ENCODE assay signal across 8 cellular contexts in genomic region chr12:12999276-12999958, GRCh38. TPM values are rescaled to one million over a fixed set of nuclear protein-coding genes. Genes with fewer than 3 reads are reported as not detected.
DNase-seq lines count a peak whose midpoint lies in the region; ATAC-seq, FAIRE-seq and TF ChIP-seq lines count a peak whose summit lies in the region.

No MANE protein-coding gene starts in this region.

- H3K36me3 ChIP-seq in HUES6 (ENCODE audit: control insufficient read depth, insufficient read depth, low read length) (no peaks in the 10 kb centered on the region), GM12878 (ENCODE audit: control insufficient read depth in 2 of 2, insufficient read depth in 2 of 2, low read length in 1 of 2) (no peaks in the 10 kb centered on the region), kidney (ENCODE audit: control insufficient read depth in 1 of 2, insufficient read depth in 2 of 2, low read length in 2 of 2) (no peaks in the 10 kb centered on the region), stomach smooth muscle (ENCODE audit: control insufficient read depth in 2 of 2, insufficient read depth in 2 of 2, low read length in 2 of 2) (no peaks in the 10 kb centered on the region)

- CTCF ChIA-PET in AG04450 (lab: Charles Lee) (interaction anchor here (1.8 kb wide), 2 partner anchors 213 to 256 kb away, joined by 5 to 10 read pairs; no protein-coding TSS in a partner anchor), GM12878 (lab: Yijun Ruan, JAX) (no interaction called here)

- in situ Hi-C loops in GM12878 (cut with MboI): no loop called here

- no peak for TF ChIP-seq RAD21 in GM12878 (IDR thresholded peaks at IDR 0.05; ENCODE audit: insufficient read depth, low read depth, low read length)

- TF ChIP-seq CTCF in AG04450 (IDR thresholded peaks at IDR 0.05; ENCODE audit: low read depth, low read length): 0 out of 2 replicates have a peak, but pooled peaks have one; percentile 13
- no peak for TF ChIP-seq CTCF in GM12878 (IDR thresholded peaks at IDR 0.05 in 2 of 3, conservative IDR thresholded peaks at IDR 0.05 in 1 of 3; ENCODE audit: control insufficient read depth in 2 of 3, extremely low read depth in 1 of 3, insufficient read depth in 1 of 3, low read depth in 3 of 3, low read length in 3 of 3)
- no peak for TF ChIP-seq CTCF in kidney (IDR thresholded peaks at IDR 0.05; ENCODE audit: borderline replicate concordance, extremely low read depth, insufficient read depth)

- H3K79me2 ChIP-seq in GM12878 (ENCODE audit: control insufficient read depth, insufficient read depth, low read length): no peaks in the 10 kb centered on the region

- BruUV-seq in GM12878 (replicated peaks; lab: Mats Ljungman, UMichigan): no TSS peak

- no peaks in the 10 kb centered on the region; the same call in 1 of the 2 replicates for H3K9me3 ChIP-seq in AG04450 (ENCODE audit: control insufficient read depth, insufficient read depth, low read length)
- H3K9me3 ChIP-seq in HUES6 (ENCODE audit: control insufficient read depth, insufficient read depth, low read depth, low read length): no peaks in the 10 kb centered on the region
- no peaks in the 10 kb centered on the region; the same call in 2 of the 3 replicates for H3K9me3 ChIP-seq in GM12878 (replicated peaks; ENCODE audit: control insufficient read depth, insufficient read depth, low read length)
- H3K9me3 ChIP-seq in kidney (ENCODE audit: control insufficient read depth in 1 of 2, low read length in 2 of 2): no peaks in the 10 kb centered on the region
- H3K9me3 ChIP-seq in stomach smooth muscle (ENCODE audit: control insufficient read depth in 2 of 2, low read length in 2 of 2): no peaks in the 10 kb centered on the region

- peak overlapping the region; percentile 59 for H2AFZ ChIP-seq in GM12878 (ENCODE audit: control insufficient read depth, low read depth, low read length)

- peak overlapping the region; percentile 71 for H3K4me2 ChIP-seq in GM12878 (ENCODE audit: control insufficient read depth, insufficient read depth)

- H3K27me3 ChIP-seq in AG04450 (ENCODE audit: control insufficient read depth, insufficient read depth, low read length) (no peaks in the 10 kb centered on the region), HUES6 (ENCODE audit: control insufficient read depth, insufficient read depth, low read length) (peaks cover 38% of the 10 kb centered on the region), GM12878 (replicated peaks in 1 of 2; ENCODE audit: control insufficient read depth in 2 of 2, insufficient read depth in 2 of 2, low read length in 1 of 2) (peaks cover 12 to 15% of the 10 kb centered on the region in 2 experiments), stomach smooth muscle (ENCODE audit: control insufficient read depth in 1 of 2, insufficient read depth in 2 of 2, low read length in 2 of 2) (no peaks in the 10 kb centered on the region)

- H3K27ac ChIP-seq in AG04450 (ENCODE audit: low read depth, low read length) (no peak overlapping the region), HUES6 (ENCODE audit: low read depth, low read length) (no peak overlapping the region), GM12878 (ENCODE audit: control insufficient read depth, insufficient read depth) (no peak overlapping the region), kidney (ENCODE audit: low read depth in 2 of 2, low read length in 2 of 2) (peak overlapping the region; percentile 83 to 84), stomach smooth muscle (ENCODE audit: low read length) (peak overlapping the region; percentile 41)

- RAD21 ChIA-PET in GM12878 (lab: Charles Lee; ENCODE audit: unreplicated experiment): no interaction called here

- TF ChIP-seq EP300 in GM12878 (IDR thresholded peaks at IDR 0.05; ENCODE audit: borderline replicate concordance in 1 of 2, control insufficient read depth in 1 of 2, low read depth in 2 of 2, low read length in 2 of 2): no peak

- POLR2A ChIA-PET in AG04450 (lab: Yijun Ruan, JAX): interaction anchor here (0.7 kb wide), 1 partner anchor 101 kb away, joined by 3 read pairs; no protein-coding TSS in a partner anchor
- POLR2A ChIA-PET in GM12878 (lab: Charles Lee): no interaction called here

- H4K20me1 ChIP-seq in GM12878 (ENCODE audit: control insufficient read depth, insufficient read depth): no peaks in the 10 kb centered on the region; the same call in 1 of the 2 replicates

- peaks cover 8% of the 10 kb centered on the region for H3K4me1 ChIP-seq in HUES6 (ENCODE audit: control insufficient read depth, insufficient read depth, low read length)
- H3K4me1 ChIP-seq in GM12878 (ENCODE audit: control insufficient read depth, insufficient read depth, low read length): peaks cover 8% of the 10 kb centered on the region
- peaks cover 14 to 26% of the 10 kb centered on the region in 2 donors for H3K4me1 ChIP-seq in kidney (ENCODE audit: control insufficient read depth in 1 of 2, insufficient read depth in 1 of 2, low read depth in 1 of 2, low read length in 2 of 2)
- H3K4me1 ChIP-seq in stomach smooth muscle (ENCODE audit: control insufficient read depth, insufficient read depth, low read length): peaks cover 24% of the 10 kb centered on the region

- H3K4me3 ChIP-seq in AG04450 (ENCODE audit: low read depth, low read length) (peak overlapping the region; percentile 99), HUES6 (ENCODE audit: low read depth, low read length) (peak overlapping the region; percentile 78), GM12878 (peak overlapping the region; percentile 54; the same call in 1 of the 2 replicates), kidney (ENCODE audit: low read length in 2 of 2) (peak overlapping the region; percentile 89 to 90), stomach smooth muscle (ENCODE audit: low read length in 2 of 2) (peak overlapping the region; percentile 92 to 97)

- H3K9ac ChIP-seq in HUES6 (ENCODE audit: low read length): peak overlapping the region; percentile 52
- no peak overlapping the region for H3K9ac ChIP-seq in GM12878 (ENCODE audit: control insufficient read depth, insufficient read depth, low read length)
- H3K9ac ChIP-seq in kidney (ENCODE audit: low read length in 2 of 2): peak overlapping the region; percentile 89 to 95
- peak overlapping the region; percentile 84 to 87 for H3K9ac ChIP-seq in stomach smooth muscle (ENCODE audit: low read length in 2 of 2)

- 84% methylated on average over 22 of the region's 22 CpGs for WGBS in GM12878 (ENCODE audit: insufficient coverage, insufficient replicate concordance, low lambda C conversion rate, missing lambda C conversion rate)

- FAIRE-seq in GM12878 (lab: Jason Lieb, UNC) (no peak), kidney (lab: Jason Lieb, UNC) (no peak)

- SMC1A ChIA-PET in GM12878 (lab: Charles Lee; ENCODE audit: uncharacterized antibody, unreplicated experiment): interaction anchor here (0.7 kb wide), 1 partner anchor 212 kb away, joined by 3 read pairs; no protein-coding TSS in a partner anchor

- intact Hi-C loops in GM12878 (cut with micrococcal nuclease; ENCODE audit: unreplicated experiment) (no loop called here), kidney (cut with DNase I) (no loop called here)

- DNase-seq in AG04450 (ENCODE audit: low read depth, low spot score) (no peak), GM12878 (ENCODE audit: low read depth, low spot score) (no peak), kidney (no peak), globus pallidus (ENCODE audit: low spot score) (no peak)
- no peak for DNase-seq in stimulated activated CD4-positive, alpha-beta T cell treated with anti-CD3 and anti-CD28 coated beads, Interleukin-12 subunit alpha, Interleukin-12 subunit beta, amount 100 ng/mL, for 4 hours

- no peak for TF ChIP-seq POLR2A in GM12878 (IDR thresholded peaks at IDR 0.05; ENCODE audit: low read depth, low read length)

- ATAC-seq in GM12878: no peak
- ATAC-seq in HG03196 (IDR thresholded peaks at IDR 0.05; ENCODE audit: unreplicated experiment): no peak

RNA-seq across cellular contexts. Expression of gene HEBP1, which starts 0.6 kb away (rescaled TPM):
- 57.7 and 76.3 TPM in 2 replicates for polyA plus RNA-seq in AG04450 (2011; rRNA removed)
- polyA minus RNA-seq in AG04450 (2011; rRNA and poly(A)+ RNA removed): 51.4 and 68.3 TPM in 2 replicates
- total RNA-seq in GM12878 (2013; cell fraction: nucleolus; rRNA removed): not detected in 2 replicates
- not detected in 2 replicates for total RNA-seq in GM12878 (2014; rRNA removed)
- not detected in 2 replicates for total RNA-seq in GM12878 (2014; rRNA removed; fragmentation: Illumina TruSeq; extraction: Trizol)
- 0.18 and 0.37 TPM in 2 replicates for total RNA-seq in GM12878 (2021)
- polyA plus RNA-seq in GM12878 (2011; ENCODE audit: low read depth): 0.42 TPM
- not detected in 2 replicates for polyA plus RNA-seq in GM12878 (2011; rRNA removed)
- not detected in 2 replicates for polyA plus RNA-seq in GM12878 (2011; cell fraction: cytosol; rRNA removed)
- not detected in 2 replicates for polyA plus RNA-seq in GM12878 (2011; cell fraction: nucleus; rRNA removed)
- polyA plus RNA-seq in GM12878 (2012): 0.28 and 0.91 TPM in 2 replicates
- polyA plus RNA-seq in GM12878 (2014; fragmentation: Illumina TruSeq; extraction: Trizol): 0.10 TPM in 1 of 2 replicates, not detected in the other
- under 1 TPM in 1 of 2 experiments, not detected in 1; 0.07 TPM for polyA plus RNA-seq in GM12878 (2014; fragmentation: Nextera tagmentation; extraction: Ambion mirVana)
- not detected in 2 replicates for polyA plus RNA-seq in GM12878 (2014; rRNA removed)
- polyA plus RNA-seq in GM12878 (2016; fragmentation: Nextera tagmentation; extraction: Ambion mirVana): under 1 TPM; 0.30 to 0.32 TPM
- not detected in 2 replicates for polyA minus RNA-seq in GM12878 (2011; rRNA and poly(A)+ RNA removed)
- 2.0 and 2.3 TPM in 2 replicates for polyA minus RNA-seq in GM12878 (2011; cell fraction: cytosol; rRNA and poly(A)+ RNA removed)
- 0.77 TPM in 1 of 2 replicates, not detected in the other for polyA minus RNA-seq in GM12878 (2011; cell fraction: nucleus; rRNA and poly(A)+ RNA removed)
- 66.8 TPM for total RNA-seq in kidney
- polyA plus RNA-seq in kidney (ENCODE audit: insufficient read depth, low read depth, low replicate concordance): 142 TPM

RNA-seq across cellular contexts. Expression of gene FAM234B, which starts 44.8 kb away (rescaled TPM):
- polyA plus RNA-seq in AG04450 (2011; rRNA removed) (6.1 and 7.3 TPM in 2 replicates), GM12878 (2011; rRNA removed) (2.4 and 2.8 TPM in 2 replicates), GM12878 (2014; fragmentation: Illumina TruSeq; extraction: Trizol) (0.21 and 0.27 TPM in 2 replicates), GM12878 (2014; fragmentation: Nextera tagmentation; extraction: Ambion mirVana) (under 1 TPM; 0.09 to 0.16 TPM), GM12878 (2014; rRNA removed) (0.15 and 0.18 TPM in 2 replicates), GM12878 (2016; fragmentation: Nextera tagmentation; extraction: Ambion mirVana) (under 1 TPM; 0.24 to 0.43 TPM), kidney (ENCODE audit: insufficient read depth, low read depth, low replicate concordance) (9.6 TPM)
- 17.2 TPM in 2 replicates for polyA minus RNA-seq in AG04450 (2011; rRNA and poly(A)+ RNA removed)
- total RNA-seq in GM12878 (2013; cell fraction: nucleolus; rRNA removed): 3.5 and 6.1 TPM in 2 replicates
- total RNA-seq in GM12878 (2014; rRNA removed) (0.11 and 0.33 TPM in 2 replicates), GM12878 (2014; rRNA removed; fragmentation: Illumina TruSeq; extraction: Trizol) (0.13 and 0.28 TPM in 2 replicates), GM12878 (2021) (0.29 and 0.36 TPM in 2 replicates), kidney (9.6 TPM)
- polyA plus RNA-seq in GM12878 (2011; ENCODE audit: low read depth): 0.45 TPM
- 1.9 and 2.1 TPM in 2 replicates for polyA plus RNA-seq in GM12878 (2011; cell fraction: cytosol; rRNA removed)
- 1.2 and 1.9 TPM in 2 replicates for polyA plus RNA-seq in GM12878 (2011; cell fraction: nucleus; rRNA removed)
- polyA plus RNA-seq in GM12878 (2012): 0.65 and 1.00 TPM in 2 replicates
- 6.8 and 9.0 TPM in 2 replicates for polyA minus RNA-seq in GM12878 (2011; rRNA and poly(A)+ RNA removed)
- 1.3 and 1.4 TPM in 2 replicates for polyA minus RNA-seq in GM12878 (2011; cell fraction: cytosol; rRNA and poly(A)+ RNA removed)
- 2.4 and 3.0 TPM in 2 replicates for polyA minus RNA-seq in GM12878 (2011; cell fraction: nucleus; rRNA and poly(A)+ RNA removed)

RNA-seq across cellular contexts. Expression of gene GPRC5D, which starts 47.4 kb away (rescaled TPM):
- polyA plus RNA-seq in AG04450 (2011; rRNA removed) (not detected in 2 replicates), GM12878 (2011; rRNA removed) (not detected in 2 replicates), GM12878 (2014; fragmentation: Illumina TruSeq; extraction: Trizol) (0.66 and 0.71 TPM in 2 replicates), GM12878 (2014; fragmentation: Nextera tagmentation; extraction: Ambion mirVana) (under 1 TPM in 1 of 2 experiments, not detected in 1; 0.35 TPM), GM12878 (2014; rRNA removed) (0.65 and 0.89 TPM in 2 replicates), GM12878 (2016; fragmentation: Nextera tagmentation; extraction: Ambion mirVana) (under 1 TPM; 0.32 to 0.37 TPM), kidney (ENCODE audit: insufficient read depth, low read depth, low replicate concordance) (not detected)
- polyA minus RNA-seq in AG04450 (2011; rRNA and poly(A)+ RNA removed): not detected in 2 replicates
- not detected in 2 replicates for total RNA-seq in GM12878 (2013; cell fraction: nucleolus; rRNA removed)
- total RNA-seq in GM12878 (2014; rRNA removed) (0.82 and 0.90 TPM in 2 replicates), GM12878 (2014; rRNA removed; fragmentation: Illumina TruSeq; extraction: Trizol) (0.18 and 0.23 TPM in 2 replicates), GM12878 (2021) (not detected in 2 replicates), kidney (0.25 TPM)
- polyA plus RNA-seq in GM12878 (2011; ENCODE audit: low read depth): not detected
- polyA plus RNA-seq in GM12878 (2011; cell fraction: cytosol; rRNA removed): not detected in 2 replicates
- polyA plus RNA-seq in GM12878 (2011; cell fraction: nucleus; rRNA removed): not detected in 2 replicates
- not detected in 2 replicates for polyA plus RNA-seq in GM12878 (2012)
- polyA minus RNA-seq in GM12878 (2011; rRNA and poly(A)+ RNA removed): not detected in 2 replicates
- polyA minus RNA-seq in GM12878 (2011; cell fraction: cytosol; rRNA and poly(A)+ RNA removed): not detected in 2 replicates
- not detected in 2 replicates for polyA minus RNA-seq in GM12878 (2011; cell fraction: nucleus; rRNA and poly(A)+ RNA removed)

Comparison
In these comparisons a context has a peak if more than half of its experiments do, and no peak if none do; other contexts are left out.
1. H3K27ac ChIP-seq: peak in kidney (2 of 2) and stomach smooth muscle (single experiment); none in AG04450 (single experiment), HUES6 (single experiment) and GM12878 (single experiment).
2. RNA of gene HEBP1, which starts 0.6 kb away (polyA plus RNA-seq): 142 TPM in kidney (single experiment) and 57.7 to 76.3 TPM in AG04450; 0.07 to 0.91 TPM in GM12878; every median in the first group is over 10 times any median in the second.
3. Peak in every context shown above with its lines, with median percentiles within 50 percentile points of each other: H3K4me3 ChIP-seq.